In genomic region chr2:166677996-166678395, GRCh38 we compare ENCODE assay signal across 22 cellular contexts.
DNase-seq lines count a peak whose midpoint lies in the region; ATAC-seq, FAIRE-seq and TF ChIP-seq lines count a peak whose summit lies in the region.
"Had no signal": no experiment of that assay in that cellular context is flagged by ENCODE, and none has a peak within 500 bp of the region (broad histone marks: within the 10 kb centered on the region; RNA-seq: fewer than 3 reads in every experiment).

No MANE protein-coding gene starts in this region.

- H3K4ac ChIP-seq in IMR-90 (ENCODE audit: low read depth, low read length): no peak overlapping the region
- H3K4ac ChIP-seq in H1 (replicated peaks; ENCODE audit: insufficient read length, low read depth, low read length): no peak overlapping the region

- H3K79me2 ChIP-seq in H1 (ENCODE audit: control insufficient read depth in 1 of 2, insufficient read depth in 2 of 2, low read length in 2 of 2): no peaks in the 10 kb centered on the region

- no peak overlapping the region for H3K23ac ChIP-seq in IMR-90 (ENCODE audit: low read depth, low read length)
- H3K23ac ChIP-seq in H1 (ENCODE audit: insufficient read length): no peak overlapping the region

- H3K9me1 ChIP-seq in IMR-90 (ENCODE audit: insufficient read depth, low read length): no peaks in the 10 kb centered on the region

- dilution Hi-C loops in IMR-90 (cut with HindIII; ENCODE audit: low sequenced_read_pairs, unreplicated experiment): no loop called here

- H3K18ac ChIP-seq in IMR-90 (ENCODE audit: low read depth, low read length): no peak overlapping the region
- no peak overlapping the region for H3K18ac ChIP-seq in H1 (ENCODE audit: extremely low read depth, low read length)

- H2BK20ac ChIP-seq in IMR-90 (ENCODE audit: low read depth, low read length): no peak overlapping the region
- no peak overlapping the region for H2BK20ac ChIP-seq in H1 (ENCODE audit: low read length)

- H2AK9ac ChIP-seq in IMR-90 (replicated peaks; ENCODE audit: low read depth, low read length, poor library complexity): no peak overlapping the region

- H4K20me1 ChIP-seq in IMR-90 (ENCODE audit: insufficient read depth, low read length) (no peaks in the 10 kb centered on the region), H1 (replicated peaks in 1 of 2; ENCODE audit: control insufficient read depth in 1 of 2, insufficient read depth in 2 of 2, low read length in 2 of 2) (no peaks in the 10 kb centered on the region)
- H4K20me1 ChIP-seq: BLaER1 treated with 17β-estradiol and CSF1 and Interleukin-3, amounts not matched to agents 10 nM and 100 nM had no signal

- DNase-seq in A549 (ENCODE audit: low read depth in 1 of 2, low spot score in 1 of 2) (no peak), IMR-90 (no peak), OCI-M1 (lab: John Stamatoyannopoulos, UW) (peak; percentile 79), H1 (ENCODE audit: low read depth in 1 of 2, low spot score in 2 of 2) (no peak), NCI-H524 treated with DMSO at 0.1 percent for 48 hours (lab: John Stamatoyannopoulos, UW) (no peak), NCI-H2081 (lab: John Stamatoyannopoulos, UW) (no peak), medulla oblongata (ENCODE audit: extremely low spot score) (no peak)
- DNase-seq: 8988T; AML-193; Caco-2; Calu3; CD4-positive, alpha-beta T cell; CD8-positive, alpha-beta T cell; DMS79 treated with DMSO at 0.1 percent for 48 hours; GF-D8 had no signal

- H3K36me3 ChIP-seq in IMR-90 (ENCODE audit: control insufficient read depth, insufficient read depth, low read length) (no peaks in the 10 kb centered on the region), H1 (ENCODE audit: control insufficient read depth in 2 of 4, insufficient read depth in 4 of 4, low read length in 3 of 4) (no peaks in the 10 kb centered on the region)
- H3K36me3 ChIP-seq: BLaER1 treated with 17β-estradiol and CSF1 and Interleukin-3, amounts not matched to agents 10 nM and 100 nM had no signal

- in situ Hi-C loops in IMR-90 (cut with MboI; ENCODE audit: low sequenced_read_pairs): no loop called here

- H4K8ac ChIP-seq in IMR-90 (ENCODE audit: low read depth in 2 of 2, low read length in 2 of 2): no peak overlapping the region
- no peak overlapping the region for H4K8ac ChIP-seq in H1 (ENCODE audit: extremely low read depth, insufficient read depth, low read length)

- CTCF ChIA-PET in A549 (lab: Yijun Ruan, JAX): no interaction called here
- CTCF ChIA-PET in IMR-90 (lab: Yijun Ruan, JAX): no interaction called here
- CTCF ChIA-PET in H1 (lab: Charles Lee; ENCODE audit: partially characterized antibody): interaction anchor here (1.2 to 1.4 kb wide), 2 partner anchors 31 to 67 kb away, joined by 3 read pairs; no protein-coding TSS in a partner anchor

- H3K27ac ChIP-seq in A549 (no peak overlapping the region), IMR-90 (ENCODE audit: insufficient read depth, low read length) (no peak overlapping the region), H1 (ENCODE audit: low read depth, low read length) (no peak overlapping the region)
- H3K27ac ChIP-seq: BLaER1 treated with 17β-estradiol and CSF1 and Interleukin-3, amounts not matched to agents 10 nM and 100 nM; C4-2B had no signal

- H4K5ac ChIP-seq in IMR-90 (ENCODE audit: low read depth, low read length): no peak overlapping the region
- H4K5ac ChIP-seq in H1 (ENCODE audit: insufficient read length, low read depth, low read length): no peak overlapping the region

- TF ChIP-seq CTCF in A549 (IDR thresholded peaks at IDR 0.05): no peak
- no peak for TF ChIP-seq CTCF in IMR-90 (conservative IDR thresholded peaks at IDR 0.05; ENCODE audit: low read depth, low read length)
- TF ChIP-seq CTCF in H1 (IDR thresholded peaks at IDR 0.05; ENCODE audit: control extremely low read depth in 1 of 3, insufficient read depth in 1 of 3, low read depth in 1 of 3, low read length in 3 of 3): no peak

- 0% methylated on average over 1 of the region's 1 CpG for WGBS in A549 (ENCODE audit: missing lambda C conversion rate)
- no CpG with 5 or more reads among the region's 1 CpG for WGBS in IMR-90 (ENCODE audit: extremely low coverage in 2 of 2, insufficient read length in 1 of 2), 2 experiments
- WGBS in H1 (ENCODE audit: extremely low coverage in 1 of 2, insufficient coverage in 1 of 2, insufficient read length in 1 of 2, insufficient replicate concordance in 2 of 2, low coverage in 1 of 2, low lambda C conversion rate in 2 of 2, missing lambda C conversion rate in 1 of 2), 2 experiments: 87% methylated on average over 1 of the region's 1 CpG; no CpG with 5 or more reads in 1 of the 2 experiments

- ATAC-seq in A549: no peak
- no peak for ATAC-seq in IMR-90 (ENCODE audit: low read depth)
- ATAC-seq: CD8-positive, alpha-beta T cell had no signal

- TF ChIP-seq POLR2A in A549 (IDR thresholded peaks at IDR 0.05; ENCODE audit: low read length) (no peak), IMR-90 (IDR thresholded peaks at IDR 0.05; ENCODE audit: low read depth, low read length) (no peak), H1 (IDR thresholded peaks at IDR 0.05; ENCODE audit: control extremely low read depth in 1 of 2, low read depth in 2 of 2, low read length in 2 of 2) (no peak)

- H3K4me1 ChIP-seq in A549 (no peaks in the 10 kb centered on the region), IMR-90 (ENCODE audit: control insufficient read depth, insufficient read depth, low read length) (no peaks in the 10 kb centered on the region), H1 (replicated peaks in 1 of 4; ENCODE audit: control insufficient read depth in 3 of 4, insufficient read depth in 4 of 4, low read length in 3 of 4) (no peaks in the 10 kb centered on the region)
- H3K4me1 ChIP-seq: BLaER1 treated with 17β-estradiol and CSF1 and Interleukin-3, amounts not matched to agents 10 nM and 100 nM; Caco-2 had no signal

- no peak overlapping the region for H3K9ac ChIP-seq in IMR-90 (ENCODE audit: low read depth, low read length)
- H3K9ac ChIP-seq in H1 (replicated peaks in 1 of 4; ENCODE audit: extremely low read depth in 1 of 4, low read depth in 3 of 4, low read length in 3 of 4): no peak overlapping the region
- H3K9ac ChIP-seq: BLaER1 treated with 17β-estradiol and CSF1 and Interleukin-3, amounts not matched to agents 10 nM and 100 nM had no signal

- H3K79me1 ChIP-seq in IMR-90 (ENCODE audit: low read depth in 1 of 2, low read length in 2 of 2) (no peaks in the 10 kb centered on the region), H1 (ENCODE audit: low read depth, low read length) (no peaks in the 10 kb centered on the region)

- FAIRE-seq in A549 (lab: Jason Lieb, UNC) (no peak), H1 (lab: Jason Lieb, UNC) (no peak)
- FAIRE-seq: A204.1, D721Med, G401.6, GM12891, GM19239 had no signal

- H3K56ac ChIP-seq in IMR-90 (ENCODE audit: extremely low read depth, insufficient read depth, low read length) (no peak overlapping the region), H1 (replicated peaks; ENCODE audit: insufficient read length, low read depth, low read length) (no peak overlapping the region)

- intact Hi-C loops in IMR-90 (cut with micrococcal nuclease): no loop called here

- no TSS peak for BruUV-seq in IMR-90 (replicated peaks; lab: Mats Ljungman, UMichigan)

- H3K14ac ChIP-seq in IMR-90 (replicated peaks; ENCODE audit: low read depth, low read length) (no peak overlapping the region), H1 (ENCODE audit: insufficient read length) (no peak overlapping the region)

- H3K9me3 ChIP-seq in A549 (no peaks in the 10 kb centered on the region), IMR-90 (ENCODE audit: control insufficient read depth, insufficient read depth, low read length) (no peaks in the 10 kb centered on the region), H1 (ENCODE audit: insufficient read depth in 2 of 2, low read depth in 1 of 2, low read length in 1 of 2) (no peaks in the 10 kb centered on the region)
- H3K9me3 ChIP-seq: Caco-2 had no signal

- H2BK120ac ChIP-seq in IMR-90 (ENCODE audit: low read depth, low read length) (no peak overlapping the region), H1 (replicated peaks; ENCODE audit: low read depth, low read length) (no peak overlapping the region)

- no peak overlapping the region for H2BK15ac ChIP-seq in IMR-90 (ENCODE audit: low read depth, low read length)
- H2BK15ac ChIP-seq in H1 (ENCODE audit: low read length): no peak overlapping the region

- H2BK12ac ChIP-seq in H1 (ENCODE audit: low read depth, low read length): no peak overlapping the region

- POLR2A ChIA-PET in A549 (lab: Yijun Ruan, JAX): no interaction called here
- POLR2A ChIA-PET in IMR-90 (lab: Charles Lee; ENCODE audit: unreplicated experiment): no interaction called here
- POLR2A ChIA-PET in H1 (lab: Charles Lee; ENCODE audit: partially characterized antibody): no interaction called here

- no peak overlapping the region for H3K4me3 ChIP-seq in A549
- H3K4me3 ChIP-seq in IMR-90 (ENCODE audit: insufficient read depth, low read depth, low read length): no peak overlapping the region
- no peak overlapping the region for H3K4me3 ChIP-seq in H1 (ENCODE audit: extremely low read depth in 1 of 4, insufficient read depth in 2 of 4, low read depth in 3 of 4, low read length in 4 of 4)
- H3K4me3 ChIP-seq: BLaER1 treated with 17β-estradiol and CSF1 and Interleukin-3, amounts not matched to agents 10 nM and 100 nM had no signal

- H3K4me2 ChIP-seq in A549 (no peak overlapping the region), IMR-90 (ENCODE audit: low read depth, low read length) (no peak overlapping the region), H1 (ENCODE audit: insufficient read depth in 1 of 2, low read depth in 2 of 2, low read length in 2 of 2) (no peak overlapping the region)
- H3K4me2 ChIP-seq: BLaER1 treated with 17β-estradiol and CSF1 and Interleukin-3, amounts not matched to agents 10 nM and 100 nM had no signal

- TF ChIP-seq EP300 in A549 (IDR thresholded peaks at IDR 0.05) (no peak), H1 (IDR thresholded peaks at IDR 0.05; ENCODE audit: borderline replicate concordance in 1 of 2, low read depth in 2 of 2, low read length in 2 of 2) (no peak)

- TF ChIP-seq RAD21 in A549 (conservative IDR thresholded peaks at IDR 0.05 in 1 of 2, IDR thresholded peaks at IDR 0.05 in 1 of 2) (no peak), IMR-90 (IDR thresholded peaks at IDR 0.05; ENCODE audit: low read length) (no peak), H1 (IDR thresholded peaks at IDR 0.05 in 1 of 2, conservative IDR thresholded peaks at IDR 0.05 in 1 of 2; ENCODE audit: low read depth in 2 of 2, low read length in 2 of 2) (no peak)

- H3K23me2 ChIP-seq in H1 (ENCODE audit: low read depth, low read length): no peaks in the 10 kb centered on the region

- H3K27me3 ChIP-seq in IMR-90 (ENCODE audit: control insufficient read depth, insufficient read depth, low read length) (no peaks in the 10 kb centered on the region), H1 (replicated peaks in 1 of 4; ENCODE audit: control insufficient read depth in 3 of 4, extremely low read depth in 1 of 4, insufficient read depth in 3 of 4, low read length in 3 of 4) (no peaks in the 10 kb centered on the region)
- H3K27me3 ChIP-seq: BLaER1 treated with 17β-estradiol and CSF1 and Interleukin-3, amounts not matched to agents 10 nM and 100 nM had no signal

- no peak overlapping the region for H2AFZ ChIP-seq in IMR-90 (replicated peaks; ENCODE audit: low read length, poor library complexity)
- peak overlapping the region; percentile 29; the same call in 1 of the 2 replicates for H2AFZ ChIP-seq in H1 (ENCODE audit: low read length)

- H2AK5ac ChIP-seq in IMR-90 (ENCODE audit: low read depth, low read length) (no peak overlapping the region), H1 (ENCODE audit: low read depth, low read length) (no peak overlapping the region)

- H2BK5ac ChIP-seq in IMR-90 (ENCODE audit: low read depth, low read length, poor library complexity, severe bottlenecking): no peak overlapping the region
- no peak overlapping the region for H2BK5ac ChIP-seq in H1 (ENCODE audit: low read depth, low read length)

- no peak overlapping the region for H4K91ac ChIP-seq in IMR-90 (ENCODE audit: insufficient read depth, low read depth, low read length)
- no peak overlapping the region for H4K91ac ChIP-seq in H1 (replicated peaks; ENCODE audit: insufficient read length, low read length)
